Comparison of ENCODE assay signal across 12 cellular contexts in the genomic region with DNA sequence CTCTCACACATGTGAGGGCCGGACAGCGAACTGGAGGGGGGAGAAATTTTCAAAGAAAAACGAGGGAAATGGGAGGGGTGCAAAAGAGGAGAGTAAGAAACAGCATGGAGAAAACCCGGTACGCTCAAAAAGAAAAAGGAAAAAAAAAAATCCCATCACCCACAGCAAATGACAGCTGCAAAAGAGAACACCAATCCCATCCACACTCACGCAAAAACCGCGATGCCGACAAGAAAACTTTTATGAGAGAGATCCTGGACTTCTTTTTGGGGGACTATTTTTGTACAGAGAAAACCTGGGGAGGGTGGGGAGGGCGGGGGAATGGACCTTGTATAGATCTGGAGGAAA. TPM values are rescaled to one million over a fixed set of nuclear protein-coding genes. Genes with fewer than 3 reads are reported as not detected.
DNase-seq lines count a peak whose midpoint lies in the region; ATAC-seq and TF ChIP-seq lines count a peak whose summit lies in the region.
"Had no signal": no experiment of that assay in that cellular context is flagged by ENCODE, and none has a peak within 500 bp of the region (broad histone marks: within the 10 kb centered on the region; RNA-seq: fewer than 3 reads in every experiment).

No MANE protein-coding gene starts in this region.

- TF ChIP-seq CTCF in SK-N-SH (IDR thresholded peaks at IDR 0.05) (no peak), esophagus squamous epithelium (IDR thresholded peaks at IDR 0.05) (no peak)

- H3K27me3 ChIP-seq in SK-N-SH (ENCODE audit: insufficient read depth) = peaks cover 14% of the 10 kb centered on the region; the same call in 1 of the 2 replicates
- peaks cover 0 to 100% (median 14%) of the 10 kb centered on the region in 4 donors for H3K27me3 ChIP-seq in esophagus squamous epithelium
- H3K27me3 ChIP-seq: ovary had no signal

- no peak for TF ChIP-seq POLR2A in esophagus squamous epithelium (IDR thresholded peaks at IDR 0.05)

- H2AFZ ChIP-seq in SK-N-SH (ENCODE audit: low read depth) = no peak overlapping the region

- no peaks in the 10 kb centered on the region for H3K9me3 Mint-ChIP-seq in T-helper 2 cell treated with Interferon-gamma antibody and Interleukin-4, amounts not matched to agents 5 μg/mL and 100 μg/mL, for 36 hours
- H3K9me3 Mint-ChIP-seq in stimulated activated naive B cell treated with anti-CD40 and anti-IgM and Interleukin-4, amounts not matched to agents 10 μg/mL and 1 μg/mL and 100 μg/mL, for 72 hours = peaks cover 4% of the 10 kb centered on the region in 2 donors

- no peak for ATAC-seq in stimulated activated naive B cell treated with anti-CD40 and anti-IgM and Interleukin-4, amounts not matched to agents 10 μg/mL and 1 μg/mL and 100 μg/mL, for 72 hours (replicated peaks)
- no peak for ATAC-seq in HG03039 (IDR thresholded peaks at IDR 0.05; ENCODE audit: unreplicated experiment)
- no peak for ATAC-seq in GM21528 (IDR thresholded peaks at IDR 0.05; ENCODE audit: low FRiP score, unreplicated experiment)

- 40% methylated on average over 10 of the region's 10 CpGs for WGBS in SK-N-SH (ENCODE audit: low lambda C conversion rate)
- 4 to 7% methylated on average over 7 of the region's 10 CpGs for WGBS in esophagus squamous epithelium, 2 donors

- H3K4me1 ChIP-seq in SK-N-SH (ENCODE audit: control insufficient read depth in 1 of 2, insufficient read depth in 2 of 2, low read depth in 1 of 2, low read length in 1 of 2) (peaks cover 0 to 16% of the 10 kb centered on the region in 2 experiments; a peak in 1 of 4 replicates), esophagus squamous epithelium (peaks cover 8 to 47% (median 15%) of the 10 kb centered on the region in 3 donors)

- H3K9me3 ChIP-seq in SK-N-SH (no peaks in the 10 kb centered on the region), esophagus squamous epithelium (no peaks in the 10 kb centered on the region)
- H3K9me3 ChIP-seq: ovary had no signal

- POLR2A ChIA-PET in SK-N-SH (lab: Yijun Ruan, JAX) = no interaction called here

- no peak for DNase-seq in T-helper 2 cell treated with Interferon-gamma antibody and Interleukin-4, amounts not matched to agents 5 μg/mL and 100 μg/mL, for 36 hours (ENCODE audit: low spot score)
- DNase-seq in T-helper 2 cell (no peak), SK-N-SH (no peak), esophagus squamous epithelium (lab: John Stamatoyannopoulos, UW) (no peak), GM19238 (ENCODE audit: insufficient read length, low spot score) (no peak)
- DNase-seq in stimulated activated naive B cell treated with anti-CD40 and anti-IgM and Interleukin-4, amounts not matched to agents 10 μg/mL and 1 μg/mL and 100 μg/mL, for 72 hours = no peak
- DNase-seq: activated gamma-delta T cell; effector memory CD4-positive, alpha-beta T cell; ovary had no signal

- CTCF ChIA-PET in SK-N-SH (lab: Yijun Ruan, JAX) = interaction anchor here (0.6 to 2.1 kb wide), 5 partner anchors 13 to 970 kb away, joined by 4 to 9 read pairs (median 4); no protein-coding TSS in a partner anchor

- peaks cover 69% of the 10 kb centered on the region for H3K27me3 Mint-ChIP-seq in T-helper 2 cell treated with Interferon-gamma antibody and Interleukin-4, amounts not matched to agents 5 μg/mL and 100 μg/mL, for 36 hours (ENCODE audit: low read depth)
- H3K27me3 Mint-ChIP-seq in stimulated activated naive B cell treated with anti-CD40 and anti-IgM and Interleukin-4, amounts not matched to agents 10 μg/mL and 1 μg/mL and 100 μg/mL, for 72 hours = peaks cover 30 to 32% of the 10 kb centered on the region in 2 donors

- H3K9ac ChIP-seq in SK-N-SH = no peak overlapping the region

- no peak overlapping the region for H3K4me3 Mint-ChIP-seq in T-helper 2 cell treated with Interferon-gamma antibody and Interleukin-4, amounts not matched to agents 5 μg/mL and 100 μg/mL, for 36 hours
- peak overlapping the region; percentile 18 to 65 for H3K4me3 Mint-ChIP-seq in stimulated activated naive B cell treated with anti-CD40 and anti-IgM and Interleukin-4, amounts not matched to agents 10 μg/mL and 1 μg/mL and 100 μg/mL, for 72 hours

- TF ChIP-seq RAD21 in SK-N-SH (IDR thresholded peaks at IDR 0.05; ENCODE audit: low read length) = no peak

- peaks cover 6% of the 10 kb centered on the region for H3K4me1 Mint-ChIP-seq in T-helper 2 cell treated with Interferon-gamma antibody and Interleukin-4, amounts not matched to agents 5 μg/mL and 100 μg/mL, for 36 hours (ENCODE audit: low read depth)
- H3K4me1 Mint-ChIP-seq in stimulated activated naive B cell treated with anti-CD40 and anti-IgM and Interleukin-4, amounts not matched to agents 10 μg/mL and 1 μg/mL and 100 μg/mL, for 72 hours = peaks cover 4 to 9% of the 10 kb centered on the region in 2 donors

- H4K20me1 ChIP-seq in SK-N-SH (ENCODE audit: insufficient read depth) = no peaks in the 10 kb centered on the region

- H3K4me3 ChIP-seq in SK-N-SH (ENCODE audit: low read depth in 2 of 2, low read length in 1 of 2) = peak overlapping the region in 1 of 2 experiments; percentile 49; a peak in 1 of 4 replicates
- H3K4me3 ChIP-seq in esophagus squamous epithelium = peak overlapping the region; percentile 55 to 68 (median 62)
- H3K4me3 ChIP-seq: ovary had no signal

- peak overlapping the region; percentile 69 for H3K27ac Mint-ChIP-seq in T-helper 2 cell treated with Interferon-gamma antibody and Interleukin-4, amounts not matched to agents 5 μg/mL and 100 μg/mL, for 36 hours
- peak overlapping the region; percentile 42 for H3K27ac Mint-ChIP-seq in stimulated activated naive B cell treated with anti-CD40 and anti-IgM and Interleukin-4, amounts not matched to agents 10 μg/mL and 1 μg/mL and 100 μg/mL, for 72 hours

- intact Hi-C loops in esophagus squamous epithelium (cut with DNase I) = loop anchor here (5.0 kb wide), 1 partner anchor 544 kb away; no protein-coding TSS in a partner anchor

- H3K79me2 ChIP-seq in SK-N-SH (ENCODE audit: insufficient read depth) = no peaks in the 10 kb centered on the region

- 0 out of 2 replicates have a peak overlapping the region, but pooled peaks have one; percentile 72 for H3K4me2 ChIP-seq in SK-N-SH

- no peak overlapping the region for H3K27ac ChIP-seq in SK-N-SH (ENCODE audit: low read depth in 2 of 2, low read length in 1 of 2)
- H3K27ac ChIP-seq in esophagus squamous epithelium = peak overlapping the region; percentile 65 to 93 (median 90)
- H3K27ac ChIP-seq: ovary had no signal

- peaks cover 2% of the 10 kb centered on the region for H3K36me3 Mint-ChIP-seq in T-helper 2 cell treated with Interferon-gamma antibody and Interleukin-4, amounts not matched to agents 5 μg/mL and 100 μg/mL, for 36 hours (ENCODE audit: low read depth)
- H3K36me3 Mint-ChIP-seq in stimulated activated naive B cell treated with anti-CD40 and anti-IgM and Interleukin-4, amounts not matched to agents 10 μg/mL and 1 μg/mL and 100 μg/mL, for 72 hours = peaks cover 5 to 6% of the 10 kb centered on the region in 2 donors

- H3K9me2 ChIP-seq in SK-N-SH = no peaks in the 10 kb centered on the region

- H3F3A ChIP-seq in SK-N-SH (replicated peaks; ENCODE audit: insufficient read depth) = no peaks in the 10 kb centered on the region

- TF ChIP-seq EP300 in SK-N-SH (IDR thresholded peaks at IDR 0.05; ENCODE audit: borderline replicate concordance in 1 of 2, low read depth in 1 of 2, low read length in 1 of 2) = no peak

- H3K36me3 ChIP-seq in SK-N-SH (replicated peaks in 1 of 2; ENCODE audit: control insufficient read depth in 1 of 2, insufficient read depth in 2 of 2, low read length in 1 of 2) (no peaks in the 10 kb centered on the region), esophagus squamous epithelium (no peaks in the 10 kb centered on the region)
- H3K36me3 ChIP-seq: ovary had no signal

TF ChIP-seq in SK-N-SH, 30 proteins besides CTCF, POLR2A, EP300 and RAD21 (continues in another document):
- TF ChIP-seq MXI1 (IDR thresholded peaks at IDR 0.05; ENCODE audit: low read depth, low read length) (no peak), YY1 (IDR thresholded peaks at IDR 0.05; ENCODE audit: low read depth) (no peak), RFX5 (IDR thresholded peaks at IDR 0.05; ENCODE audit: low read length) (no peak), GABPA (IDR thresholded peaks at IDR 0.05; ENCODE audit: low read depth) (no peak), RXRA (IDR thresholded peaks at IDR 0.05; ENCODE audit: borderline replicate concordance, low read depth) (no peak), TEAD4 (IDR thresholded peaks at IDR 0.05; ENCODE audit: borderline replicate concordance, insufficient read depth) (no peak), NFIC (IDR thresholded peaks at IDR 0.05; ENCODE audit: borderline replicate concordance) (no peak)
- TF ChIP-seq, protein P1, sequence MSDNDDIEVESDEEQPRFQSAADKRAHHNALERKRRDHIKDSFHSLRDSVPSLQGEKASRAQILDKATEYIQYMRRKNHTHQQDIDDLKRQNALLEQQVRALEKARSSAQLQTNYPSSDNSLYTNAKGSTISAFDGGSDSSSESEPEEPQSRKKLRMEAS (IDR thresholded peaks at IDR 0.05; ENCODE audit: low read depth) = no peak
- TF ChIP-seq, protein P2, sequence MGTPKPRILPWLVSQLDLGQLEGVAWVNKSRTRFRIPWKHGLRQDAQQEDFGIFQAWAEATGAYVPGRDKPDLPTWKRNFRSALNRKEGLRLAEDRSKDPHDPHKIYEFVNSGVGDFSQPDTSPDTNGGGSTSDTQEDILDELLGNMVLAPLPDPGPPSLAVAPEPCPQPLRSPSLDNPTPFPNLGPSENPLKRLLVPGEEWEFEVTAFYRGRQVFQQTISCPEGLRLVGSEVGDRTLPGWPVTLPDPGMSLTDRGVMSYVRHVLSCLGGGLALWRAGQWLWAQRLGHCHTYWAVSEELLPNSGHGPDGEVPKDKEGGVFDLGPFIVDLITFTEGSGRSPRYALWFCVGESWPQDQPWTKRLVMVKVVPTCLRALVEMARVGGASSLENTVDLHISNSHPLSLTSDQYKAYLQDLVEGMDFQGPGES (IDR thresholded peaks at IDR 0.05; ENCODE audit: low read depth, low read length) = no peak

RNA-seq across cellular contexts. Expression of a gene that starts 1.5 kb away (rescaled TPM):
- 0.10 and 0.13 TPM in 2 replicates for polyA plus RNA-seq in SK-N-SH (2012; rRNA removed)
- 0.12 and 0.16 TPM in 2 replicates for polyA plus RNA-seq in SK-N-SH (2012; cell fraction: cytosol; rRNA removed)
- polyA plus RNA-seq in SK-N-SH (2012; cell fraction: nucleus; rRNA removed) = 0.02 and 0.14 TPM in 2 replicates
- total RNA-seq in esophagus squamous epithelium = 10 to 100 TPM; 21.3 to 54.8 (median 43.5) TPM
- polyA plus RNA-seq: keratinocyte had no signal

Comparison
In these comparisons a context has a peak if more than half of its experiments do, and no peak if none do; other contexts are left out.
1. H3K27ac ChIP-seq: peak in esophagus squamous epithelium (4 of 4); none in SK-N-SH (0 of 2).